Comparison of ENCODE assay signal across 23 cellular contexts in genomic region chr6:25186919-25187318, GRCh38.
A peak's percentile ranks its signal among the peaks of the same experiment; 100 is the strongest.
DNase-seq lines count a peak whose midpoint lies in the region; ATAC-seq and TF ChIP-seq lines count a peak whose summit lies in the region.
"Had no signal": no experiment of that assay in that cellular context is flagged by ENCODE, and none has a peak within 500 bp of the region (broad histone marks: within the 10 kb centered on the region; RNA-seq: fewer than 3 reads in every experiment).

No MANE protein-coding gene starts in this region.

- TF ChIP-seq CTCF in GM12865 (IDR thresholded peaks at IDR 0.05; ENCODE audit: insufficient read depth, low read depth, low read length, missing control alignments), result no peak
- TF ChIP-seq CTCF in left lung (IDR thresholded peaks at IDR 0.05), result no peak

- DNase-seq in GM12865 (ENCODE audit: low read depth) (peak; percentile 54), RPMI8226 (peak; percentile 34), left lung (no peak), cerebellar nuclear complex (lab: John Stamatoyannopoulos, UW) (no peak), substantia nigra (lab: John Stamatoyannopoulos, UW) (no peak)
- no peak for DNase-seq in activated CD4-positive, CD25-positive, alpha-beta regulatory T cell (lab: John Stamatoyannopoulos, UW)
- no peak for DNase-seq in effector memory CD8-positive, alpha-beta T cell
- DNase-seq: ACHN, AML-193, Caco-2, DMS153, GM23248, MG63, NCI-H1092 treated with DMSO at 0.1 percent for 48 hours, NCI-H2227 treated with DMSO at 0.1 percent for 48 hours, NCI-H69, PC-3, SW 1271 had no signal

- H3K27me3 Mint-ChIP-seq in effector memory CD8-positive, alpha-beta T cell, result peaks cover 36 to 41% of the 10 kb centered on the region in 2 donors

- H3K36me3 Mint-ChIP-seq in effector memory CD8-positive, alpha-beta T cell (ENCODE audit: insufficient read depth), result no peaks in the 10 kb centered on the region

- no peak overlapping the region for H3K4me3 Mint-ChIP-seq in effector memory CD8-positive, alpha-beta T cell

- no peak overlapping the region for H3K27ac Mint-ChIP-seq in effector memory CD8-positive, alpha-beta T cell

- H3K36me3 ChIP-seq in left lung, result no peaks in the 10 kb centered on the region
- H3K36me3 ChIP-seq: MG63, SJSA1 had no signal

- no peaks in the 10 kb centered on the region for H3K27me3 ChIP-seq in left lung
- H3K27me3 ChIP-seq: MG63, SJSA1 had no signal

- ATAC-seq in HG02852 (IDR thresholded peaks at IDR 0.05; ENCODE audit: unreplicated experiment) (peak; percentile 59), left lung (peak; percentile 83)
- no peak for ATAC-seq in effector memory CD8-positive, alpha-beta T cell (replicated peaks)
- ATAC-seq: HCT116, HepG2, PC-3 had no signal

- intact Hi-C loops in left lung (cut with DNase I), result no loop called here

- H3K4me3 ChIP-seq in GM12865 (ENCODE audit: low read depth, low read length) (no peak overlapping the region), left lung (no peak overlapping the region)
- H3K4me3 ChIP-seq: GM23248, MG63, SJSA1 had no signal

- no peaks in the 10 kb centered on the region for H3K9me3 ChIP-seq in left lung
- H3K9me3 ChIP-seq: Caco-2, MG63 had no signal

- H3K27ac ChIP-seq in left lung (no peak overlapping the region), substantia nigra (ENCODE audit: low read depth, low read length, poor library complexity, severe bottlenecking) (no peak overlapping the region)
- H3K27ac ChIP-seq: GM23248, KMS-11, SJSA1 had no signal

- H3K4me1 ChIP-seq in left lung, result no peaks in the 10 kb centered on the region

- no peaks in the 10 kb centered on the region for H3K4me1 Mint-ChIP-seq in effector memory CD8-positive, alpha-beta T cell (ENCODE audit: low read depth in 2 of 2)

- H3K9me3 Mint-ChIP-seq in effector memory CD8-positive, alpha-beta T cell, result no peaks in the 10 kb centered on the region

Comparison
In these comparisons a context has a peak if more than half of its experiments do, and no peak if none do; other contexts are left out.
1. DNase-seq: peak in GM12865 (single experiment) and RPMI8226 (single experiment); none in left lung (0 of 2), activated CD4-positive, CD25-positive, alpha-beta regulatory T cell (0 of 4), effector memory CD8-positive, alpha-beta T cell (0 of 3), cerebellar nuclear complex (0 of 2) and substantia nigra (0 of 49).